15 cellular contexts compared by ENCODE assay signal in genomic region chr1:1331068-1331965, GRCh38. TPM values are rescaled to one million over a fixed set of nuclear protein-coding genes. Genes with fewer than 3 reads are reported as not detected.
DNase-seq lines count a peak whose midpoint lies in the region; ATAC-seq and TF ChIP-seq lines count a peak whose summit lies in the region.
"Had no signal": no experiment of that assay in that cellular context is flagged by ENCODE, and none has a peak within 500 bp of the region (broad histone marks: within the 10 kb centered on the region; RNA-seq: fewer than 3 reads in every experiment).

TAS1R3 (plus strand) TSS chr1:1331280; CDS start chr1:1331346, 66 bp downstream.

- dilution Hi-C loops in mammary epithelial cell (cut with HindIII; ENCODE audit: low sequenced_read_pairs): no loop called here

- no peak for TF ChIP-seq CTCF in MCF 10A (IDR thresholded peaks at IDR 0.05; ENCODE audit: unreplicated experiment)
- no peak for TF ChIP-seq CTCF in mammary epithelial cell (conservative IDR thresholded peaks at IDR 0.05 in 1 of 2, IDR thresholded peaks at IDR 0.05 in 1 of 2; ENCODE audit: extremely low read depth in 1 of 2, insufficient read depth in 1 of 2, low read depth in 1 of 2, low read length in 2 of 2)
- TF ChIP-seq CTCF in Peyer's patch (IDR thresholded peaks at IDR 0.05): no peak
- no peak for TF ChIP-seq CTCF in transverse colon (IDR thresholded peaks at IDR 0.05)

- intact Hi-C loops in MCF 10A (cut with micrococcal nuclease) (no loop called here), mammary epithelial cell (cut with micrococcal nuclease) (no loop called here), left colon (cut with DNase I, micrococcal nuclease) (no loop called here), transverse colon (cut with DNase I; ENCODE audit: low total_unique reads) (no loop called here)

- TF ChIP-seq EP300 in transverse colon (IDR thresholded peaks at IDR 0.05; ENCODE audit: low read depth): no peak

- H3K9me3 ChIP-seq in mammary epithelial cell (replicated peaks; ENCODE audit: insufficient read depth, low read length) (no peaks in the 10 kb centered on the region), Peyer's patch (no peaks in the 10 kb centered on the region), transverse colon (no peaks in the 10 kb centered on the region)
- H3K9me3 ChIP-seq: upper lobe of left lung had no signal

- CTCF ChIA-PET in MCF 10A (lab: Yijun Ruan, JAX) (interaction anchor here (1.3 kb wide), 1 partner anchor 17 kb away, joined by 3 read pairs; no protein-coding TSS in a partner anchor), mammary epithelial cell (lab: Charles Lee; ENCODE audit: low non-redundant PET) (no interaction called here)

- H4K20me1 ChIP-seq in mammary epithelial cell (ENCODE audit: insufficient read depth, low read length): peaks cover 14% of the 10 kb centered on the region

- peaks cover 3% of the 10 kb centered on the region for H3K36me3 ChIP-seq in mammary epithelial cell (ENCODE audit: insufficient read depth, low read length)
- peaks cover 0 to 33% (median 0%) of the 10 kb centered on the region in 3 donors for H3K36me3 ChIP-seq in Peyer's patch
- H3K36me3 ChIP-seq in transverse colon: peaks cover 0 to 6% (median 0%) of the 10 kb centered on the region in 4 donors

- POLR2A ChIA-PET in MCF 10A (lab: Yijun Ruan, JAX): interaction anchor here (2.6 to 3.0 kb wide), 2 partner anchors 12 to 16 kb away, joined by 19 to 28 read pairs; partner anchors contain the start of gene DVL1

- peaks cover 44% of the 10 kb centered on the region for H3K36me3 Mint-ChIP-seq in MCF 10A (ENCODE audit: insufficient read depth, unreplicated experiment)
- H3K36me3 Mint-ChIP-seq: activated CD8-positive, alpha-beta memory T cell treated with anti-CD3 and anti-CD28 coated beads, Interleukin-2, amount 10 ng/mL, durations not matched to agents 7 days and 5 days; activated naive CD4-positive, alpha-beta T cell treated with anti-CD3 and anti-CD28 coated beads, Interleukin-2, amount 50 U/mL, for 24 hours had no signal

- no peak within 1 kb of the TSS for H3K27ac Mint-ChIP-seq in MCF 10A (ENCODE audit: low read depth, unreplicated experiment)
- H3K27ac Mint-ChIP-seq: activated CD8-positive, alpha-beta memory T cell treated with anti-CD3 and anti-CD28 coated beads, Interleukin-2, amount 10 ng/mL, durations not matched to agents 7 days and 5 days; activated naive CD4-positive, alpha-beta T cell treated with anti-CD3 and anti-CD28 coated beads, Interleukin-2, amount 50 U/mL, for 24 hours had no signal

- TF ChIP-seq POLR2A in Peyer's patch (IDR thresholded peaks at IDR 0.05) (no peak), transverse colon (IDR thresholded peaks at IDR 0.05) (no peak)

- peaks cover 10% of the 10 kb centered on the region for H3K79me2 ChIP-seq in mammary epithelial cell (ENCODE audit: insufficient read depth, low read length)

- WGBS in mammary epithelial cell (ENCODE audit: low coverage, missing lambda C conversion rate): 50% methylated on average over 12 of the region's 41 CpGs
- WGBS in transverse colon (ENCODE audit: low coverage in 1 of 2), 2 donors: 75% methylated on average over 24 of the region's 41 CpGs; no CpG with 5 or more reads in 1 of the 2 donors

- H3K27me3 Mint-ChIP-seq in MCF 10A (ENCODE audit: insufficient read depth, unreplicated experiment): no peaks in the 10 kb centered on the region
- H3K27me3 Mint-ChIP-seq: activated CD8-positive, alpha-beta memory T cell treated with anti-CD3 and anti-CD28 coated beads, Interleukin-2, amount 10 ng/mL, durations not matched to agents 7 days and 5 days; activated naive CD4-positive, alpha-beta T cell treated with anti-CD3 and anti-CD28 coated beads, Interleukin-2, amount 50 U/mL, for 24 hours had no signal

- BruUV-seq in MCF 10A (replicated peaks; lab: Mats Ljungman, UMichigan) (no TSS peak), mammary epithelial cell (replicated peaks; lab: Mats Ljungman, UMichigan) (no TSS peak)

- DNase-seq in MCF 10A (ENCODE audit: unreplicated experiment) (peak; percentile 64), mammary epithelial cell (no peak), Peyer's patch (peak in 2 of 3 donors; percentile 60 to 77), left colon (peak in 1 of 2 donors; percentile 44), transverse colon (peak; percentile 74), DMS79 treated with DMSO at 0.1 percent for 48 hours (lab: John Stamatoyannopoulos, UW) (no peak)
- DNase-seq: activated CD8-positive, alpha-beta memory T cell treated with anti-CD3 and anti-CD28 coated beads, Interleukin-2, amount 10 ng/mL, durations not matched to agents 7 days and 5 days; central memory CD4-positive, alpha-beta T cell; left cardiac atrium; SHP77 treated with DMSO at 0.1 percent for 48 hours; small intestine had no signal

- H3K9me3 Mint-ChIP-seq in MCF 10A (ENCODE audit: unreplicated experiment): no peaks in the 10 kb centered on the region
- H3K9me3 Mint-ChIP-seq: activated naive CD4-positive, alpha-beta T cell treated with anti-CD3 and anti-CD28 coated beads, Interleukin-2, amount 50 U/mL, for 24 hours had no signal

- H3K27me3 ChIP-seq in mammary epithelial cell (ENCODE audit: insufficient read depth, low read length) (no peaks in the 10 kb centered on the region), Peyer's patch (no peaks in the 10 kb centered on the region), transverse colon (peaks cover 12% of the 10 kb centered on the region)
- H3K27me3 ChIP-seq: upper lobe of left lung had no signal

- ATAC-seq in left colon (peak; percentile 7), HG03025 (IDR thresholded peaks at IDR 0.05; ENCODE audit: low FRiP score, unreplicated experiment) (no peak), HG02571 (IDR thresholded peaks at IDR 0.05; ENCODE audit: unreplicated experiment) (no peak)
- ATAC-seq: activated CD8-positive, alpha-beta memory T cell treated with anti-CD3 and anti-CD28 coated beads, Interleukin-2, amount 10 ng/mL, durations not matched to agents 7 days and 5 days; left cardiac atrium had no signal

- H2AFZ ChIP-seq in mammary epithelial cell (ENCODE audit: low read depth, low read length): no peak within 1 kb of the TSS

- no peak within 1 kb of the TSS for H3K27ac ChIP-seq in mammary epithelial cell (ENCODE audit: insufficient read depth, low read depth, low read length)
- peak within 1 kb of the TSS in 3 of 4 donors; percentile 52 to 71 (median 61) for H3K27ac ChIP-seq in Peyer's patch
- H3K27ac ChIP-seq in transverse colon: peak within 1 kb of the TSS; percentile 2 to 71 (median 26)

- no peak within 1 kb of the TSS for H3K4me3 Mint-ChIP-seq in MCF 10A (ENCODE audit: unreplicated experiment)
- H3K4me3 Mint-ChIP-seq: activated CD8-positive, alpha-beta memory T cell treated with anti-CD3 and anti-CD28 coated beads, Interleukin-2, amount 10 ng/mL, durations not matched to agents 7 days and 5 days; activated naive CD4-positive, alpha-beta T cell treated with anti-CD3 and anti-CD28 coated beads, Interleukin-2, amount 50 U/mL, for 24 hours had no signal

- no peak within 1 kb of the TSS for H3K9ac ChIP-seq in mammary epithelial cell (ENCODE audit: insufficient read depth, low read length)

- in situ Hi-C loops in mammary epithelial cell (cut with MboI; ENCODE audit: low sequenced_read_pairs in 2 of 2) (no loop called here), transverse colon (cut with MboI; ENCODE audit: low pct_ligation_motif_present in 1 of 4, low pct_unique_long_range_greater_than_20kb in 1 of 4, low sequenced_read_pairs in 3 of 4) (no loop called here)

- H3K4me1 Mint-ChIP-seq in MCF 10A (ENCODE audit: insufficient read depth, unreplicated experiment): peaks cover under 1% of the 10 kb centered on the region

- no peak within 1 kb of the TSS for H3K4me2 ChIP-seq in mammary epithelial cell (ENCODE audit: insufficient read depth, low read depth, low read length)

- H3K4me3 ChIP-seq in mammary epithelial cell (replicated peaks in 1 of 3; ENCODE audit: insufficient read depth in 1 of 3, low read depth in 2 of 3, low read length in 3 of 3) (no peak within 1 kb of the TSS), Peyer's patch (peak within 1 kb of the TSS in 1 of 4 donors; percentile 20), transverse colon (no peak within 1 kb of the TSS)
- H3K4me3 ChIP-seq: upper lobe of left lung had no signal

- peaks cover 39% of the 10 kb centered on the region for H3K4me1 ChIP-seq in mammary epithelial cell (ENCODE audit: insufficient read depth, low read length)
- H3K4me1 ChIP-seq in Peyer's patch: peaks cover 0 to 17% (median 7%) of the 10 kb centered on the region in 4 donors
- peaks cover 6 to 19% (median 16%) of the 10 kb centered on the region in 4 donors for H3K4me1 ChIP-seq in transverse colon

RNA-seq across cellular contexts. Expression of gene TAS1R3, which starts in this region (rescaled TPM):
- 0.17 TPM in 1 of 2 replicates, not detected in the other for total RNA-seq in MCF 10A (2022)
- under 1 TPM in 1 of 2 donors, not detected in 1; under 0.01 TPM for total RNA-seq in mammary epithelial cell
- polyA plus RNA-seq in mammary epithelial cell: 0.09 TPM
- not detected for polyA minus RNA-seq in mammary epithelial cell
- total RNA-seq in Peyer's patch: 1 to 10 TPM; 2.1 to 5.8 (median 3.0) TPM
- total RNA-seq in left colon: under 1 TPM; 0.67 to 0.89 TPM
- total RNA-seq in transverse colon: 1 to 10 TPM in 2 of 4 donors, under 1 TPM in 1, not detected in 1; 0.40 to 2.0 (median 1.9) TPM

Comparison
In these comparisons a context has a peak if more than half of its experiments do, and no peak if none do; other contexts are left out.
1. Peak in DNase-seq in MCF 10A; RNA of the gene not detected or under 1 TPM.
2. Peak in ATAC-seq in left colon; RNA of the gene not detected or under 1 TPM.
3. DNase-seq: peak in Peyer's patch (2 of 3) and transverse colon (single experiment); none in mammary epithelial cell (single experiment) and DMS79 treated with DMSO at 0.1 percent for 48 hours (single experiment).